12 cellular contexts compared by ENCODE assay signal in the genomic region with DNA sequence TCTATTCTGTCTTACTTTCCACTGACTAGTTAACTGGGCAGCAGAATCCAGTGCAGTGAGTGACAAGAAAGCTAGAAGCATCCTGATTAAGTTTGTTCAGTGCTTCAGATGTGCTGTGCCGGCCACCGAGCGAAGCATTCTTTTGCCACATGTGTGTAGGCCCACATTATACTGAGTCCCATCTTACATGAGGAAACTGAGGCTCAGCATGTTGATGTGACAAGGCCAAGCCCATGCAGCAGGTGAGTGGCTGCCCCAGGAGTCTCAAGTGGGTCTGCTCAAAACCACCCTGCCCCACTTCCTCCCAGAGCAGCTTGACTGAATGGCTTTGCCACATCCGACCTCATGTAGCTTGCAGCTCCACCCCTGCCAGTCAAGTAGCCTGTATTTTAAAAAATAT. TPM values are rescaled to one million over a fixed set of nuclear protein-coding genes. Genes with fewer than 3 reads are reported as not detected.
DNase-seq lines count a peak whose midpoint lies in the region; ATAC-seq, FAIRE-seq and TF ChIP-seq lines count a peak whose summit lies in the region.
"Had no signal": no experiment of that assay in that cellular context is flagged by ENCODE, and none has a peak within 500 bp of the region (broad histone marks: within the 10 kb centered on the region; RNA-seq: fewer than 3 reads in every experiment).

No MANE protein-coding gene starts in this region.

- no peak for TF ChIP-seq CTCF in omental fat pad (IDR thresholded peaks at IDR 0.05)

- peak overlapping the region; percentile 89 for H3K27ac Mint-ChIP-seq in activated CD4-positive, alpha-beta T cell treated with anti-CD3 and anti-CD28 coated beads, Interleukin-2, amount 10 ng/mL, durations not matched to agents 24 days and 14 days
- peak overlapping the region; percentile 98 for H3K27ac Mint-ChIP-seq in central memory CD8-positive, alpha-beta T cell (ENCODE audit: low read depth)

- peak; percentile 83 for ATAC-seq in central memory CD8-positive, alpha-beta T cell (replicated peaks; ENCODE audit: extremely low read depth, poor library complexity, severe bottlenecking)
- no peak for ATAC-seq in omental fat pad (ENCODE audit: low FRiP score)

- H3K9me3 Mint-ChIP-seq in activated CD4-positive, alpha-beta T cell treated with anti-CD3 and anti-CD28 coated beads, Interleukin-2, amount 10 ng/mL, durations not matched to agents 24 days and 14 days = peaks cover 4% of the 10 kb centered on the region
- no peaks in the 10 kb centered on the region for H3K9me3 Mint-ChIP-seq in central memory CD8-positive, alpha-beta T cell

- H3K4me1 Mint-ChIP-seq in activated CD4-positive, alpha-beta T cell treated with anti-CD3 and anti-CD28 coated beads, Interleukin-2, amount 10 ng/mL, durations not matched to agents 24 days and 14 days = peaks cover 65% of the 10 kb centered on the region
- H3K4me1 Mint-ChIP-seq in central memory CD8-positive, alpha-beta T cell = peaks cover 82% of the 10 kb centered on the region

- H3K36me3 Mint-ChIP-seq in activated CD4-positive, alpha-beta T cell treated with anti-CD3 and anti-CD28 coated beads, Interleukin-2, amount 10 ng/mL, durations not matched to agents 24 days and 14 days (ENCODE audit: low read depth) = peaks cover 61% of the 10 kb centered on the region
- H3K36me3 Mint-ChIP-seq in central memory CD8-positive, alpha-beta T cell (ENCODE audit: insufficient read depth) = peaks cover 60% of the 10 kb centered on the region

- DNase-seq in stimulated activated CD4-positive, alpha-beta T cell treated with anti-CD3 and anti-CD28 coated beads, Interleukin-15, amount 100 ng/mL, for 24 hours = peak; percentile 53
- DNase-seq in stimulated activated CD4-positive, alpha-beta T cell treated with anti-CD3 and anti-CD28 coated beads, Interleukin-2, amount 100 ng/mL, for 24 hours = no peak
- DNase-seq in activated CD4-positive, alpha-beta T cell treated with anti-CD3 and anti-CD28 coated beads, Interleukin-2, amount 10 ng/mL, durations not matched to agents 24 days and 14 days = peak; percentile 86
- DNase-seq in central memory CD8-positive, alpha-beta T cell (ENCODE audit: low spot score in 2 of 2) = peak; percentile 45 to 59
- DNase-seq in urothelium cell line (ENCODE audit: low spot score) (no peak), AG08396 (ENCODE audit: low spot score) (no peak), omental fat pad (ENCODE audit: low spot score) (no peak), NCI-H510A treated with DMSO at 0.1 percent for 48 hours (lab: John Stamatoyannopoulos, UW) (no peak)
- DNase-seq: cerebellar nuclear complex, NCI-H226, SHP77 treated with DMSO at 0.1 percent for 48 hours had no signal

- peak overlapping the region; percentile 54 for H3K4me3 Mint-ChIP-seq in activated CD4-positive, alpha-beta T cell treated with anti-CD3 and anti-CD28 coated beads, Interleukin-2, amount 10 ng/mL, durations not matched to agents 24 days and 14 days
- H3K4me3 Mint-ChIP-seq in central memory CD8-positive, alpha-beta T cell = peak overlapping the region; percentile 53

- FAIRE-seq in urothelium cell line (lab: Jason Lieb, UNC) = peak; percentile 48

- intact Hi-C loops in activated CD4-positive, alpha-beta T cell treated with anti-CD3 and anti-CD28 coated beads, Interleukin-2, amount 10 ng/mL, durations not matched to agents 24 days and 14 days (cut with micrococcal nuclease) = no loop called here

- no peaks in the 10 kb centered on the region for H3K27me3 Mint-ChIP-seq in activated CD4-positive, alpha-beta T cell treated with anti-CD3 and anti-CD28 coated beads, Interleukin-2, amount 10 ng/mL, durations not matched to agents 24 days and 14 days
- no peaks in the 10 kb centered on the region for H3K27me3 Mint-ChIP-seq in central memory CD8-positive, alpha-beta T cell

RNA-seq across cellular contexts. Expression of gene RHOH, which starts 50.5 kb away (rescaled TPM):
- 98.1 and 107 TPM in 2 replicates for total RNA-seq in activated CD4-positive, alpha-beta T cell treated with anti-CD3 and anti-CD28 coated beads, Interleukin-2, amount 10 ng/mL, durations not matched to agents 24 days and 14 days
- 1 to 10 TPM; 1.8 to 5.8 (median 4.6) TPM for total RNA-seq in omental fat pad
- total RNA-seq: fibroblast of lung had no signal

Comparison
In these comparisons a context has a peak if more than half of its experiments do, and no peak if none do; other contexts are left out.
1. DNase-seq: peak in stimulated activated CD4-positive, alpha-beta T cell treated with anti-CD3 and anti-CD28 coated beads, Interleukin-15, amount 100 ng/mL, for 24 hours (single experiment), activated CD4-positive, alpha-beta T cell treated with anti-CD3 and anti-CD28 coated beads, Interleukin-2, amount 10 ng/mL, durations not matched to agents 24 days and 14 days (single experiment) and central memory CD8-positive, alpha-beta T cell (2 of 2); none in stimulated activated CD4-positive, alpha-beta T cell treated with anti-CD3 and anti-CD28 coated beads, Interleukin-2, amount 100 ng/mL, for 24 hours (0 of 2), urothelium cell line (single experiment), AG08396 (single experiment), omental fat pad (single experiment) and NCI-H510A treated with DMSO at 0.1 percent for 48 hours (single experiment).
2. RNA of gene RHOH, which starts 50.5 kb away (total RNA-seq): 98.1 to 107 TPM in activated CD4-positive, alpha-beta T cell treated with anti-CD3 and anti-CD28 coated beads, Interleukin-2, amount 10 ng/mL, durations not matched to agents 24 days and 14 days; 1.8 to 5.8 TPM in omental fat pad; every median in the first group is over 10 times any median in the second.